In genomic region chr2:96306370-96306769, GRCh38 we compare ENCODE assay signal across 8 cellular contexts. TPM values are rescaled to one million over a fixed set of nuclear protein-coding genes. Genes with fewer than 3 reads are reported as not detected.
DNase-seq lines count a peak whose midpoint lies in the region; ATAC-seq and TF ChIP-seq lines count a peak whose summit lies in the region.

No MANE protein-coding gene starts in this region.

- H3K4me1 ChIP-seq in ES-I3 (ENCODE audit: insufficient read depth, low read length) (no peaks in the 10 kb centered on the region), parathyroid adenoma (no peaks in the 10 kb centered on the region), uterus (peaks cover 0 to 9% of the 10 kb centered on the region in 2 donors)

- peaks cover 24% of the 10 kb centered on the region for H3K36me3 ChIP-seq in ES-I3 (ENCODE audit: insufficient read depth, low read length)
- H3K36me3 ChIP-seq in parathyroid adenoma (ENCODE audit: control insufficient read depth, insufficient read depth, low read length), result no peaks in the 10 kb centered on the region
- H3K36me3 ChIP-seq in uterus, result no peaks in the 10 kb centered on the region

- no peak for TF ChIP-seq POLR2A in uterus (IDR thresholded peaks at IDR 0.05)

- intact Hi-C loops in uterus (cut with DNase I; ENCODE audit: low total_unique reads), result no loop called here

- POLR2A ChIA-PET in RWPE1 (lab: Yijun Ruan, JAX; ENCODE audit: low non-redundant PET), result interaction anchor here (0.5 kb wide), 1 partner anchor 15 kb away, joined by 3 read pairs; no protein-coding TSS in a partner anchor

- H3K9me3 ChIP-seq in ES-I3 (ENCODE audit: control insufficient read depth, insufficient read depth, low read length) (no peaks in the 10 kb centered on the region), parathyroid adenoma (ENCODE audit: control insufficient read depth, low read length) (no peaks in the 10 kb centered on the region), uterus (no peaks in the 10 kb centered on the region)

- DNase-seq in RWPE1 (ENCODE audit: low spot score) (no peak), epithelial cell of prostate (ENCODE audit: low read depth, low spot score) (no peak), iPS-NIHi7 (ENCODE audit: extremely low spot score) (no peak), NOMO-1 treated with dmso at 0.1 percent for 144 hours (lab: John Stamatoyannopoulos, UW; ENCODE audit: unreplicated experiment) (no peak), uterus (no peak)

- ATAC-seq in GM21390 (IDR thresholded peaks at IDR 0.05; ENCODE audit: unreplicated experiment), result no peak

- H3K4me2 ChIP-seq in parathyroid adenoma (ENCODE audit: low read length), result peak overlapping the region; percentile 93

- peak overlapping the region; percentile 94 for H3K4me3 ChIP-seq in parathyroid adenoma (ENCODE audit: low read depth, low read length)
- H3K4me3 ChIP-seq in uterus, result peak overlapping the region in 1 of 2 donors; percentile 74

- TF ChIP-seq CTCF in RWPE1 (conservative IDR thresholded peaks at IDR 0.05; ENCODE audit: low read depth), result no peak
- TF ChIP-seq CTCF in parathyroid adenoma (IDR thresholded peaks at IDR 0.05), result no peak
- TF ChIP-seq CTCF in uterus (IDR thresholded peaks at IDR 0.05), result no peak

- CTCF ChIA-PET in RWPE1 (lab: Yijun Ruan, JAX), result no interaction called here

- H3K27me3 ChIP-seq in parathyroid adenoma (ENCODE audit: control insufficient read depth, insufficient read depth, low read length), result no peaks in the 10 kb centered on the region
- no peaks in the 10 kb centered on the region for H3K27me3 ChIP-seq in uterus

- H2AFZ ChIP-seq in parathyroid adenoma, result peak overlapping the region; percentile 99

- peak overlapping the region; percentile 96 for H3K9ac ChIP-seq in ES-I3 (ENCODE audit: low read depth, low read length)
- H3K9ac ChIP-seq in parathyroid adenoma, result no peak overlapping the region

- H3K27ac ChIP-seq in RWPE1, result peak overlapping the region; percentile 78
- H3K27ac ChIP-seq in epithelial cell of prostate, result peak overlapping the region; percentile 61
- H3K27ac ChIP-seq in parathyroid adenoma, result peak overlapping the region; percentile 73
- H3K27ac ChIP-seq in uterus, result peak overlapping the region in 1 of 2 donors; percentile 85

- H3K79me2 ChIP-seq in parathyroid adenoma, result peaks cover 13% of the 10 kb centered on the region

RNA-seq across cellular contexts. Expression of gene SNRNP200, which starts 1.0 kb away (rescaled TPM):
- total RNA-seq in uterus, result 100 to 1,000 TPM in 1 of 4 donors, 10 to 100 TPM in 3; 35.0 to 147 (median 65.5) TPM

RNA-seq across cellular contexts. Expression of gene ITPRIPL1, which starts 18.7 kb away (rescaled TPM):
- 10 to 100 TPM in 1 of 4 donors, 1 to 10 TPM in 2, not detected in 1; 1.5 to 14.1 (median 7.3) TPM for total RNA-seq in uterus

RNA-seq across cellular contexts. Expression of gene NCAPH, which starts 29.2 kb away (rescaled TPM):
- total RNA-seq in uterus, result 1 to 10 TPM in 1 of 4 donors, under 1 TPM in 1, not detected in 2; 0.82 to 9.7 TPM

RNA-seq across cellular contexts. Expression of gene CIAO1, which starts 40.3 kb away (rescaled TPM):
- 100 to 1,000 TPM in 2 of 4 donors, 10 to 100 TPM in 2; 60.1 to 113 (median 89.3) TPM for total RNA-seq in uterus

RNA-seq across cellular contexts. Expression of gene TMEM127, which starts 40.6 kb away (rescaled TPM):
- 10 to 100 TPM; 17.0 to 45.4 (median 22.3) TPM for total RNA-seq in uterus
